18 cellular contexts compared by ENCODE assay signal in genomic region chr16:83336630-83337029, GRCh38.
DNase-seq lines count a peak whose midpoint lies in the region; ATAC-seq, FAIRE-seq and TF ChIP-seq lines count a peak whose summit lies in the region.
"Had no signal": no experiment of that assay in that cellular context is flagged by ENCODE, and none has a peak within 500 bp of the region (broad histone marks: within the 10 kb centered on the region; RNA-seq: fewer than 3 reads in every experiment).

No MANE protein-coding gene starts in this region.

- no peak for ATAC-seq in activated T-helper 17 cell treated with anti-CD3 and anti-CD28 coated beads, Interleukin-2, amount 50 U/mL, for 72 hours (replicated peaks)
- no peak for ATAC-seq in GM18517 (IDR thresholded peaks at IDR 0.05; ENCODE audit: unreplicated experiment)
- no peak for ATAC-seq in GM18498 (IDR thresholded peaks at IDR 0.05; ENCODE audit: unreplicated experiment)
- ATAC-seq: stimulated activated memory B cell treated with anti-CD40 and anti-IgM and Interleukin-4, amounts not matched to agents 10 μg/mL and 1 μg/mL and 100 μg/mL, for 72 hours had no signal

- DNase-seq in AG09309 (ENCODE audit: low read depth) (peak; percentile 50), HT1080 (ENCODE audit: low read depth) (peak; percentile 77), astrocyte (ENCODE audit: low read depth) (peak; percentile 75), foreskin fibroblast (peak; percentile 75 to 86), retina (no peak)
- DNase-seq: activated CD8-positive, alpha-beta memory T cell treated with anti-CD3 and anti-CD28 coated beads for 24 hours; Karpas-422; NCI-H510A; ovary; SHP77 treated with DMSO at 0.1 percent for 48 hours; stimulated activated CD4-positive, alpha-beta T cell treated with anti-CD3 and anti-CD28 coated beads, Interleukin-2, amount 100 ng/mL, for 24 hours had no signal

- H3K27ac ChIP-seq in astrocyte (ENCODE audit: low read depth, low read length): peak overlapping the region; percentile 17
- H3K27ac ChIP-seq: ovary had no signal

- peaks cover 6% of the 10 kb centered on the region for H3K4me1 Mint-ChIP-seq in astrocyte (ENCODE audit: low read depth, unreplicated experiment)
- H3K4me1 Mint-ChIP-seq in activated T-helper 17 cell treated with anti-CD3 and anti-CD28 coated beads, Interleukin-2, amount 50 U/mL, for 72 hours: no peaks in the 10 kb centered on the region
- H3K4me1 Mint-ChIP-seq: activated naive CD4-positive, alpha-beta T cell treated with anti-CD3 and anti-CD28 coated beads, Interleukin-2, amount 50 U/mL, for 24 hours; memory B cell; stimulated activated memory B cell treated with anti-CD40 and anti-IgM and Interleukin-4, amounts not matched to agents 10 μg/mL and 1 μg/mL and 100 μg/mL, for 72 hours had no signal

- H3K4me1 ChIP-seq in astrocyte (ENCODE audit: insufficient read depth, low read length): peaks cover 22% of the 10 kb centered on the region

- no peak overlapping the region for H2AFZ ChIP-seq in astrocyte (ENCODE audit: low read depth, low read length)

- peak overlapping the region; percentile 7 for H3K4me2 ChIP-seq in astrocyte (ENCODE audit: low read length)

- H3K36me3 Mint-ChIP-seq in astrocyte (ENCODE audit: low read depth, unreplicated experiment): no peaks in the 10 kb centered on the region
- H3K36me3 Mint-ChIP-seq in activated T-helper 17 cell treated with anti-CD3 and anti-CD28 coated beads, Interleukin-2, amount 50 U/mL, for 72 hours (ENCODE audit: low read depth): no peaks in the 10 kb centered on the region
- H3K36me3 Mint-ChIP-seq: activated naive CD4-positive, alpha-beta T cell treated with anti-CD3 and anti-CD28 coated beads, Interleukin-2, amount 50 U/mL, for 24 hours; CD14-positive monocyte; memory B cell; stimulated activated memory B cell treated with anti-CD40 and anti-IgM and Interleukin-4, amounts not matched to agents 10 μg/mL and 1 μg/mL and 100 μg/mL, for 72 hours had no signal

- H4K20me1 ChIP-seq in astrocyte (ENCODE audit: insufficient read depth, low read length): no peaks in the 10 kb centered on the region

- H3K9me3 ChIP-seq in astrocyte (ENCODE audit: insufficient read depth, low read depth, low read length): no peaks in the 10 kb centered on the region
- H3K9me3 ChIP-seq: ovary had no signal

- no peak for FAIRE-seq in astrocyte (lab: Jason Lieb, UNC)

- H3K9ac ChIP-seq in astrocyte (ENCODE audit: low read length): peak overlapping the region; percentile 3

- H3K27ac Mint-ChIP-seq in astrocyte (ENCODE audit: unreplicated experiment): no peak overlapping the region
- H3K27ac Mint-ChIP-seq in activated T-helper 17 cell treated with anti-CD3 and anti-CD28 coated beads, Interleukin-2, amount 50 U/mL, for 72 hours: no peak overlapping the region
- H3K27ac Mint-ChIP-seq: activated naive CD4-positive, alpha-beta T cell treated with anti-CD3 and anti-CD28 coated beads, Interleukin-2, amount 50 U/mL, for 24 hours; CD14-positive monocyte; memory B cell; stimulated activated memory B cell treated with anti-CD40 and anti-IgM and Interleukin-4, amounts not matched to agents 10 μg/mL and 1 μg/mL and 100 μg/mL, for 72 hours had no signal

- no peak overlapping the region for H3K4me3 ChIP-seq in AG09309 (ENCODE audit: control insufficient read depth, low read depth, low read length)
- H3K4me3 ChIP-seq in astrocyte (ENCODE audit: insufficient read depth, low read depth, low read length): no peak overlapping the region
- H3K4me3 ChIP-seq in foreskin fibroblast (ENCODE audit: low read depth in 1 of 2, low read length in 2 of 2): no peak overlapping the region
- H3K4me3 ChIP-seq: ovary had no signal

- H3K79me2 ChIP-seq in astrocyte (ENCODE audit: insufficient read depth, low read length): no peaks in the 10 kb centered on the region

- H3K4me3 Mint-ChIP-seq in astrocyte (ENCODE audit: unreplicated experiment): no peak overlapping the region
- H3K4me3 Mint-ChIP-seq in activated T-helper 17 cell treated with anti-CD3 and anti-CD28 coated beads, Interleukin-2, amount 50 U/mL, for 72 hours: no peak overlapping the region
- H3K4me3 Mint-ChIP-seq: activated naive CD4-positive, alpha-beta T cell treated with anti-CD3 and anti-CD28 coated beads, Interleukin-2, amount 50 U/mL, for 24 hours; CD14-positive monocyte; memory B cell; stimulated activated memory B cell treated with anti-CD40 and anti-IgM and Interleukin-4, amounts not matched to agents 10 μg/mL and 1 μg/mL and 100 μg/mL, for 72 hours had no signal

- no peaks in the 10 kb centered on the region for H3K27me3 Mint-ChIP-seq in astrocyte (ENCODE audit: low read depth, unreplicated experiment)
- peaks cover 7% of the 10 kb centered on the region for H3K27me3 Mint-ChIP-seq in activated T-helper 17 cell treated with anti-CD3 and anti-CD28 coated beads, Interleukin-2, amount 50 U/mL, for 72 hours

- H3K36me3 ChIP-seq in astrocyte (ENCODE audit: insufficient read depth, low read length): no peaks in the 10 kb centered on the region
- H3K36me3 ChIP-seq: ovary had no signal

- no peak for TF ChIP-seq CTCF in AG09309 (IDR thresholded peaks at IDR 0.05; ENCODE audit: control insufficient read depth, insufficient read depth, low read depth, low read length, missing control alignments)
- no peak for TF ChIP-seq CTCF in astrocyte (IDR thresholded peaks at IDR 0.05; ENCODE audit: insufficient read depth, low read depth, low read length)
- TF ChIP-seq CTCF in foreskin fibroblast (IDR thresholded peaks at IDR 0.05; ENCODE audit: low read depth, low read length): no peak

- no peaks in the 10 kb centered on the region for H3K9me3 Mint-ChIP-seq in astrocyte (ENCODE audit: unreplicated experiment)
- no peaks in the 10 kb centered on the region for H3K9me3 Mint-ChIP-seq in activated T-helper 17 cell treated with anti-CD3 and anti-CD28 coated beads, Interleukin-2, amount 50 U/mL, for 72 hours
- H3K9me3 Mint-ChIP-seq: activated naive CD4-positive, alpha-beta T cell treated with anti-CD3 and anti-CD28 coated beads, Interleukin-2, amount 50 U/mL, for 24 hours; memory B cell had no signal

- H3K27me3 ChIP-seq in astrocyte (ENCODE audit: insufficient read depth, low read length): no peaks in the 10 kb centered on the region
- H3K27me3 ChIP-seq: ovary had no signal
